ENCODE assay signal across 8 cellular contexts in the genomic region with DNA sequence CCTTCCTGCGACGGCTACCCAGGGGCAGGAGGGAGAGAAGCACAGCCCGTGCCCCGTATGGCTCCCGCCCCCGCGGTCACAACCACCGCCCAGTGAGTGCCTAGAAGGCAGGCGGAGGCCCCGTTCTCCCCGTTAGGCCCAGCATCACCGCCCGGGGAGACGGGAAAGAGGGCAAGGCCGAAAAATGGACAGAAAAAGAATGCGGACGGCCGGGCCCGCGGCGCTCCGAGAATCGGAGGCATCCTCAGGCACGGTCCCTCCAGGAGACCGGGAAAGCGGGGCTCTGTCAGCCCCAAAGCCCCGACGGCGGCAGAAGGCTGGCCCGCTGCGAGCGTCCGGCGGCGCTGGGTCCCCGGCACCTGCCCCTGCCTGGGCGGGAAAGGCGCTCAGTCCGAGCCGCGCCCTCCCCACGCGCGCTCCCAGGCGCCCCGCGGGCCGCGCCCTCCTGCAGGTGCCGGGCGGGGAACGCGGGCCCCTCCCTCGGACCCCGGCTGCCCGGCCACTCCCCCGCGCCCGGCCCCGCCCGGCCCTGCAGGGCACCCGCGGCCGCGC. TPM values are rescaled to one million over a fixed set of nuclear protein-coding genes. Genes with fewer than 3 reads are reported as not detected.
A peak's percentile ranks its signal among the peaks of the same experiment; 100 is the strongest.
DNase-seq lines count a peak whose midpoint lies in the region; ATAC-seq and TF ChIP-seq lines count a peak whose summit lies in the region.

No MANE protein-coding gene starts in this region.

- H3K9ac ChIP-seq in liver (ENCODE audit: low read depth in 1 of 2, low read length in 2 of 2), result peak overlapping the region; percentile 38 to 80

- peak; percentile 11 for ATAC-seq in GM18868 (IDR thresholded peaks at IDR 0.05; ENCODE audit: unreplicated experiment)
- peak; percentile 23 for ATAC-seq in HG02885 (IDR thresholded peaks at IDR 0.05; ENCODE audit: poor library complexity, unreplicated experiment)

- WGBS in liver, result under 1% methylated on average over 65 of the region's 65 CpGs

- no peak for TF ChIP-seq CTCF in cardiac fibroblast (IDR thresholded peaks at IDR 0.05; ENCODE audit: low read depth, low read length)
- no peak for TF ChIP-seq CTCF in liver (IDR thresholded peaks at IDR 0.05; ENCODE audit: low read depth, low read length, missing input control)

- peak overlapping the region; percentile 71 to 82 for H3K4me3 ChIP-seq in cardiac fibroblast (replicated peaks in 1 of 2; ENCODE audit: low read depth in 2 of 2, low read length in 2 of 2)
- peak overlapping the region; percentile 40 to 80 (median 59) for H3K4me3 ChIP-seq in liver (ENCODE audit: low read depth in 1 of 3, low read length in 3 of 3)

- no peak for TF ChIP-seq RAD21 in liver (IDR thresholded peaks at IDR 0.05)

- in situ Hi-C loops in SK-MEL-5 (cut with HindIII; ENCODE audit: low pct_unique_long_range_greater_than_20kb, low sequenced_read_pairs), result no loop called here

- H3K27me3 ChIP-seq in liver (ENCODE audit: control insufficient read depth in 4 of 4, insufficient read depth in 4 of 4, low read length in 3 of 4), result no peaks in the 10 kb centered on the region

- no peaks in the 10 kb centered on the region for H3K36me3 ChIP-seq in liver (ENCODE audit: control insufficient read depth in 4 of 4, insufficient read depth in 3 of 4, low read depth in 1 of 4, low read length in 3 of 4)

- H3K4me1 ChIP-seq in liver (ENCODE audit: control insufficient read depth in 4 of 4, insufficient read depth in 4 of 4, low read length in 3 of 4), result peaks cover 9 to 33% (median 21%) of the 10 kb centered on the region in 4 donors

- H3K27ac ChIP-seq in liver (ENCODE audit: low read depth in 1 of 2, low read length in 2 of 2), result peak overlapping the region; percentile 41 to 62

- H3K9me3 ChIP-seq in liver (ENCODE audit: control insufficient read depth in 4 of 4, low read length in 3 of 4), result no peaks in the 10 kb centered on the region

- DNase-seq in SK-MEL-5 (ENCODE audit: low read depth, low spot score) (peak; percentile 37), cardiac fibroblast (ENCODE audit: low read depth in 2 of 2) (peak in 1 of 2 donors; percentile 33), NCI-H524 treated with DMSO at 0.1 percent for 48 hours (lab: John Stamatoyannopoulos, UW) (no peak), NCI-H2171 treated with DMSO at 0.1 percent for 48 hours (lab: John Stamatoyannopoulos, UW) (no peak)
- peak; percentile 24 to 51 (median 35) for DNase-seq in stimulated activated CD4-positive, alpha-beta T cell treated with anti-CD3 and anti-CD28 coated beads, TNF-alpha, amount 100 ng/mL, for 48 hours (ENCODE audit: low read depth in 3 of 3)

TF ChIP-seq in liver, 16 proteins besides CTCF, POLR2A, EP300 and RAD21:
- TF ChIP-seq HNF4G (IDR thresholded peaks at IDR 0.05), result no peak
- TF ChIP-seq JUND (IDR thresholded peaks at IDR 0.05), result no peak
- TF ChIP-seq HNF4A (conservative IDR thresholded peaks at IDR 0.05), result no peak
- no peak for TF ChIP-seq RXRA (IDR thresholded peaks at IDR 0.05)

RNA-seq across cellular contexts. Expression of a gene that starts 0.4 kb away (rescaled TPM):
- 144 and 162 TPM in 2 replicates for total RNA-seq in SK-MEL-5 (2014; rRNA removed; shearing (Covaris generic))
- polyA plus RNA-seq in SK-MEL-5 (2015; cell fraction: cytosol; rRNA removed), result 204 and 284 TPM in 2 replicates
- 103 and 138 TPM in 2 replicates for polyA plus RNA-seq in SK-MEL-5 (2015; cell fraction: nucleus; rRNA removed)
- total RNA-seq in liver, result 10 to 100 TPM; 16.6 to 42.0 TPM
- polyA plus RNA-seq in liver, result 10 to 100 TPM; 24.2 to 28.2 TPM

RNA-seq across cellular contexts. Expression of a gene that starts 2.2 kb away (rescaled TPM):
- 0.56 and 0.63 TPM in 2 replicates for total RNA-seq in SK-MEL-5 (2014; rRNA removed; shearing (Covaris generic))
- 0.80 and 1.5 TPM in 2 replicates for polyA plus RNA-seq in SK-MEL-5 (2015; cell fraction: cytosol; rRNA removed)
- polyA plus RNA-seq in SK-MEL-5 (2015; cell fraction: nucleus; rRNA removed), result 0.67 and 1.1 TPM in 2 replicates
- total RNA-seq in liver, result not detected
- polyA plus RNA-seq in liver, result under 1 TPM; 0.31 to 0.35 TPM

RNA-seq across cellular contexts. Expression of a gene that starts 27.7 kb away (rescaled TPM):
- 1,826 and 1,949 TPM in 2 replicates for total RNA-seq in SK-MEL-5 (2014; rRNA removed; shearing (Covaris generic))
- polyA plus RNA-seq in SK-MEL-5 (2015; cell fraction: cytosol; rRNA removed), result 4,439 and 5,254 TPM in 2 replicates
- 1,279 and 1,508 TPM in 2 replicates for polyA plus RNA-seq in SK-MEL-5 (2015; cell fraction: nucleus; rRNA removed)
- 1,000 to 10,000 TPM; 1,086 to 3,361 TPM for total RNA-seq in liver
- polyA plus RNA-seq in liver, result 1,000 to 10,000 TPM in 1 of 2 donors, 100 to 1,000 TPM in 1; 1,000 to 2,066 TPM

RNA-seq across cellular contexts. Expression of a gene that starts 28.7 kb away (rescaled TPM):
- not detected in 2 replicates for total RNA-seq in SK-MEL-5 (2014; rRNA removed; shearing (Covaris generic))
- polyA plus RNA-seq in SK-MEL-5 (2015; cell fraction: cytosol; rRNA removed), result not detected in 2 replicates
- not detected in 2 replicates for polyA plus RNA-seq in SK-MEL-5 (2015; cell fraction: nucleus; rRNA removed)
- total RNA-seq in liver, result 10 to 100 TPM; 20.7 to 72.0 TPM
- 10 to 100 TPM; 42.0 to 55.8 TPM for polyA plus RNA-seq in liver

RNA-seq across cellular contexts. Expression of a gene that starts 38.5 kb away (rescaled TPM):
- 288 and 306 TPM in 2 replicates for total RNA-seq in SK-MEL-5 (2014; rRNA removed; shearing (Covaris generic))
- polyA plus RNA-seq in SK-MEL-5 (2015; cell fraction: cytosol; rRNA removed), result 1,017 and 1,021 TPM in 2 replicates
- 496 and 560 TPM in 2 replicates for polyA plus RNA-seq in SK-MEL-5 (2015; cell fraction: nucleus; rRNA removed)
- 10 to 100 TPM; 35.5 to 47.3 TPM for total RNA-seq in liver
- polyA plus RNA-seq in liver, result 100 to 1,000 TPM; 103 to 142 TPM

Comparison
In these comparisons a context has a peak if more than half of its experiments do, and no peak if none do; other contexts are left out.
1. DNase-seq: peak in SK-MEL-5 (single experiment) and stimulated activated CD4-positive, alpha-beta T cell treated with anti-CD3 and anti-CD28 coated beads, TNF-alpha, amount 100 ng/mL, for 48 hours (3 of 3); none in NCI-H524 treated with DMSO at 0.1 percent for 48 hours (single experiment) and NCI-H2171 treated with DMSO at 0.1 percent for 48 hours (single experiment).